In the genomic region with DNA sequence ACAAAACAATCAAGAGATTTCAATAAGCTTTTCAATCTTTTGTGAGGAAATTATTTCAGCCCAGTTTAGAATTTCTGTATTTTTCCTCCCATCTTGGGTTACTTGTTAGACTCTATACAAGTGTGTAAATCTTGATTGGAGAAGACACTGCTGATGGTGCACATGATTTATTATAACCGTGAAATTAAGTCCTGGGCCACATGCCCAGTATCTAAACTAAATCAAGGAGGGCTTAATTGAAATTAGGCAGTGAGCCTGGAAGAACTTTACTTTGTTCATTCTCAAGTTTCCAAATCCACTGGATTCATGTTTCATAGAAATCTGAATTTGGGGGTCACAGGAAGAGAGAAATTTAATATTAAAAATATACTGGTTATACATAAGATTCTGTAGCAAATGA, we compare ENCODE assay signal across 1 cellular context.
A peak's percentile ranks its signal among the peaks of the same experiment; 100 is the strongest.
TF ChIP-seq lines count a peak whose summit lies in the region.

No MANE protein-coding gene starts in this region.

TF ChIP-seq in IMR-90, 13 proteins besides CTCF, POLR2A, EP300 and RAD21:
- TF ChIP-seq MXI1 (IDR thresholded peaks at IDR 0.05; ENCODE audit: borderline replicate concordance, low read depth, low read length), result no peak
- TF ChIP-seq MAZ (IDR thresholded peaks at IDR 0.05; ENCODE audit: borderline replicate concordance, low read depth, low read length), result 0 out of 2 replicates have a peak, but pooled peaks have one; percentile 5
